14 cellular contexts compared by ENCODE assay signal in genomic region chr1:229368347-229368746, GRCh38. TPM values are rescaled to one million over a fixed set of nuclear protein-coding genes. Genes with fewer than 3 reads are reported as not detected.
DNase-seq lines count a peak whose midpoint lies in the region; ATAC-seq and FAIRE-seq lines count a peak whose summit lies in the region.
"Had no signal": no experiment of that assay in that cellular context is flagged by ENCODE, and none has a peak within 500 bp of the region (broad histone marks: within the 10 kb centered on the region; RNA-seq: fewer than 3 reads in every experiment).

No MANE protein-coding gene starts in this region.

- no peak overlapping the region for H3K27ac Mint-ChIP-seq in activated T-cell treated with anti-CD3 and anti-CD28 coated beads, Interleukin-2, amount 50 U/mL, for 72 hours
- H3K27ac Mint-ChIP-seq: activated CD8-positive, alpha-beta memory T cell treated with anti-CD3 and anti-CD28 coated beads, Interleukin-2, amount 10 ng/mL, durations not matched to agents 7 days and 5 days; T-helper 1 cell treated with Interleukin-12 subunit alpha and Interleukin-12 subunit beta and Interleukin-4 antibody, amounts not matched to agents 30 μg/mL and 1 μg/mL, for 36 hours; type B pancreatic cell had no signal

- H3K4me1 Mint-ChIP-seq in activated T-cell treated with anti-CD3 and anti-CD28 coated beads, Interleukin-2, amount 50 U/mL, for 72 hours (ENCODE audit: low read depth): no peaks in the 10 kb centered on the region

- H3K36me3 Mint-ChIP-seq in activated T-cell treated with anti-CD3 and anti-CD28 coated beads, Interleukin-2, amount 50 U/mL, for 72 hours (ENCODE audit: insufficient read depth in 2 of 2): no peaks in the 10 kb centered on the region
- H3K36me3 Mint-ChIP-seq: activated CD8-positive, alpha-beta memory T cell treated with anti-CD3 and anti-CD28 coated beads, Interleukin-2, amount 10 ng/mL, durations not matched to agents 7 days and 5 days; type B pancreatic cell had no signal

- H3K4me3 Mint-ChIP-seq in activated T-cell treated with anti-CD3 and anti-CD28 coated beads, Interleukin-2, amount 50 U/mL, for 72 hours: no peak overlapping the region
- H3K4me3 Mint-ChIP-seq: activated CD8-positive, alpha-beta memory T cell treated with anti-CD3 and anti-CD28 coated beads, Interleukin-2, amount 10 ng/mL, durations not matched to agents 7 days and 5 days; T-helper 1 cell treated with Interleukin-12 subunit alpha and Interleukin-12 subunit beta and Interleukin-4 antibody, amounts not matched to agents 30 μg/mL and 1 μg/mL, for 36 hours; type B pancreatic cell had no signal

- ATAC-seq in GM21367 (IDR thresholded peaks at IDR 0.05; ENCODE audit: unreplicated experiment) (peak; percentile 67), HG02981 (IDR thresholded peaks at IDR 0.05; ENCODE audit: unreplicated experiment) (peak; percentile 74)
- ATAC-seq in activated T-cell treated with anti-CD3 and anti-CD28 coated beads, Interleukin-2, amount 50 U/mL, for 72 hours (replicated peaks in 1 of 2): no peak
- ATAC-seq: activated CD8-positive, alpha-beta memory T cell treated with anti-CD3 and anti-CD28 coated beads, Interleukin-2, amount 10 ng/mL, durations not matched to agents 7 days and 5 days had no signal

- H3K27me3 Mint-ChIP-seq in activated T-cell treated with anti-CD3 and anti-CD28 coated beads, Interleukin-2, amount 50 U/mL, for 72 hours (ENCODE audit: low read depth): peaks cover 45% of the 10 kb centered on the region

- no peaks in the 10 kb centered on the region for H3K9me3 Mint-ChIP-seq in activated T-cell treated with anti-CD3 and anti-CD28 coated beads, Interleukin-2, amount 50 U/mL, for 72 hours
- H3K9me3 Mint-ChIP-seq: T-helper 1 cell treated with Interleukin-12 subunit alpha and Interleukin-12 subunit beta and Interleukin-4 antibody, amounts not matched to agents 30 μg/mL and 1 μg/mL, for 36 hours had no signal

- DNase-seq in GM18507 (ENCODE audit: extremely low spot score, insufficient read length, low read depth) (no peak), NCI-H2171 treated with DMSO at 0.1 percent for 48 hours (lab: John Stamatoyannopoulos, UW) (peak; percentile 68), kidney glomerular epithelial cell (lab: John Stamatoyannopoulos, UW) (no peak), urothelium cell line (ENCODE audit: low spot score) (no peak), COLO829 (ENCODE audit: low spot score) (no peak)
- no peak for DNase-seq in activated T-cell treated with anti-CD3 and anti-CD28 coated beads, Interleukin-2, amount 50 U/mL, for 72 hours
- DNase-seq: activated CD8-positive, alpha-beta memory T cell treated with anti-CD3 and anti-CD28 coated beads, Interleukin-2, amount 10 ng/mL, durations not matched to agents 7 days and 5 days; amniotic stem cell; effector CD8-positive, alpha-beta T cell; NCI-H1105 had no signal

- FAIRE-seq in GM18507 (lab: Jason Lieb, UNC): peak; percentile 98
- FAIRE-seq in urothelium cell line (lab: Jason Lieb, UNC): no peak

RNA-seq across cellular contexts. Expression of gene CCSAP, which starts 25.5 kb away (rescaled TPM):
- 1 to 10 TPM; 7.9 to 8.2 TPM for total RNA-seq in activated T-cell treated with anti-CD3 and anti-CD28 coated beads, Interleukin-2, amount 50 U/mL, for 72 hours

Comparison
In these comparisons a context has a peak if more than half of its experiments do, and no peak if none do; other contexts are left out.
1. ATAC-seq: peak in GM21367 (single experiment) and HG02981 (single experiment); none in activated T-cell treated with anti-CD3 and anti-CD28 coated beads, Interleukin-2, amount 50 U/mL, for 72 hours (0 of 2).